ENCODE assay signal across 9 cellular contexts in genomic region chr22:43002198-43002577, GRCh38. TPM values are rescaled to one million over a fixed set of nuclear protein-coding genes. Genes with fewer than 3 reads are reported as not detected.
DNase-seq lines count a peak whose midpoint lies in the region; ATAC-seq, FAIRE-seq and TF ChIP-seq lines count a peak whose summit lies in the region.
"Had no signal": no experiment of that assay in that cellular context is flagged by ENCODE, and none has a peak within 500 bp of the region (broad histone marks: within the 10 kb centered on the region; RNA-seq: fewer than 3 reads in every experiment).

No MANE protein-coding gene starts in this region.

- H3K27me3 ChIP-seq in ascending aorta (no peaks in the 10 kb centered on the region), HepG2 (ENCODE audit: control insufficient read depth in 1 of 2, insufficient read depth in 2 of 2, low read length in 2 of 2) (no peaks in the 10 kb centered on the region)

- CTCF ChIA-PET in HEK293 (lab: Yijun Ruan, JAX): interaction anchor here (0.7 to 3.8 kb wide), 2 partner anchors 12 to 31 kb away, joined by 3 to 13 read pairs; no protein-coding TSS in a partner anchor
- CTCF ChIA-PET in HepG2 (lab: Yijun Ruan, JAX; ENCODE audit: low intra/inter-chr PET ratio, low total read pairs): no interaction called here

- ATAC-seq in HepG2: no peak
- no peak for ATAC-seq in HG03095 (IDR thresholded peaks at IDR 0.05; ENCODE audit: unreplicated experiment)

- TF ChIP-seq CTCF in HEK293 (tag by site-specific recombination; IDR thresholded peaks at IDR 0.05) (no peak), ascending aorta (IDR thresholded peaks at IDR 0.05) (no peak), HepG2 (CRISPR knock-in tag; IDR thresholded peaks at IDR 0.05) (no peak)

- peaks cover 46% of the 10 kb centered on the region for H4K20me1 ChIP-seq in HepG2 (ENCODE audit: insufficient read depth, low read length)

- WGBS in HepG2 (ENCODE audit: low lambda C conversion rate): 59% methylated on average over 5 of the region's 5 CpGs

- peak; percentile 70 for DNase-seq in ACHN
- no peak for DNase-seq in ascending aorta (ENCODE audit: low spot score in 2 of 2)
- no peak for DNase-seq in HepG2 (ENCODE audit: low spot score)
- no peak for DNase-seq in NCI-H187 (lab: John Stamatoyannopoulos, UW)
- no peak for DNase-seq in cortex of kidney (lab: John Stamatoyannopoulos, UW)
- DNase-seq in NK-92 treated with Interleukin-12 subunit alpha and Interleukin-12 subunit beta, amount 100 ng/mL, for 24 hours (lab: John Stamatoyannopoulos, UW): no peak
- DNase-seq: GDM1 had no signal

- in situ Hi-C loops in ACHN (cut with HindIII; ENCODE audit: low pct_ligation_motif_present, low pct_unique_long_range_greater_than_20kb, low sequenced_read_pairs): no loop called here
- in situ Hi-C loops in HepG2 (cut with HindIII; ENCODE audit: extremely low pct_ligation_motif_present, low pct_unique_long_range_greater_than_20kb): no loop called here

- peaks cover 97% of the 10 kb centered on the region for H3K79me2 ChIP-seq in HepG2 (ENCODE audit: insufficient read depth, low read length)

- no TSS peak for BruUV-seq in HepG2 (replicated peaks; lab: Mats Ljungman, UMichigan)

- H3K36me3 ChIP-seq in HEK293 (ENCODE audit: control insufficient read depth in 2 of 2, insufficient read depth in 1 of 2, low read length in 2 of 2) (no peaks in the 10 kb centered on the region), ascending aorta (no peaks in the 10 kb centered on the region), HepG2 (replicated peaks in 1 of 2; ENCODE audit: control insufficient read depth in 1 of 2, insufficient read depth in 2 of 2, low read length in 2 of 2) (no peaks in the 10 kb centered on the region; a peak in 2 of 5 replicates)

- H3K9ac ChIP-seq in HepG2 (ENCODE audit: insufficient read depth, low read depth, low read length): no peak overlapping the region

- no peak overlapping the region for H2AFZ ChIP-seq in HepG2 (ENCODE audit: low read length)

- no peaks in the 10 kb centered on the region for H3K9me3 ChIP-seq in HEK293 (ENCODE audit: control insufficient read depth, insufficient read depth, low read depth, low read length)
- H3K9me3 ChIP-seq in ascending aorta: no peaks in the 10 kb centered on the region
- no peaks in the 10 kb centered on the region for H3K9me3 ChIP-seq in HepG2 (ENCODE audit: low read length)

- peak overlapping the region; percentile 16; the same call in 1 of the 2 replicates for H3K4me2 ChIP-seq in HepG2 (ENCODE audit: low read depth, low read length)

- H3K27ac ChIP-seq in HEK293 (ENCODE audit: extremely low read depth, low read depth, low read length) (no peak overlapping the region), ascending aorta (peak overlapping the region; percentile 93), HepG2 (ENCODE audit: extremely low read length, insufficient read depth, low read length) (peak overlapping the region; percentile 60)

- POLR2A ChIA-PET in HEK293 (lab: Yijun Ruan, JAX) (interaction anchor here (0.5 to 9.9 kb wide), 2 partner anchors 13 to 861 kb away, joined by 3 to 67 read pairs; partner anchors contain the start of gene PACSIN2), HepG2 (lab: Yijun Ruan, JAX) (interaction anchor here (1.3 to 7.3 kb wide), 3 partner anchors 9 to 16 kb away, joined by 3 to 101 read pairs (median 30); partner anchors contain the start of gene PACSIN2)

- TF ChIP-seq EP300 in HepG2 (IDR thresholded peaks at IDR 0.05; ENCODE audit: low read depth in 2 of 2, low read length in 2 of 2): no peak
- TF ChIP-seq EP300 in HepG2 (CRISPR knock-in tag; IDR thresholded peaks at IDR 0.05; ENCODE audit: borderline replicate concordance): no peak

- intact Hi-C loops in ascending aorta (cut with DNase I): no loop called here
- intact Hi-C loops in HepG2 (cut with micrococcal nuclease; ENCODE audit: unreplicated experiment): no loop called here

- H3K4me1 ChIP-seq in HEK293 (ENCODE audit: control insufficient read depth, insufficient read depth, low read length) (peaks cover 29% of the 10 kb centered on the region), ascending aorta (peaks cover 31 to 76% of the 10 kb centered on the region in 2 donors), HepG2 (ENCODE audit: insufficient read depth, low read length) (peaks cover 98% of the 10 kb centered on the region)

- no peak for FAIRE-seq in HepG2 (lab: Jason Lieb, UNC)

- no peak for TF ChIP-seq RAD21 in HepG2 (CRISPR knock-in tag; IDR thresholded peaks at IDR 0.05)

- TF ChIP-seq POLR2A in HepG2 (IDR thresholded peaks at IDR 0.05; ENCODE audit: insufficient read depth in 1 of 2, low read depth in 2 of 2, low read length in 2 of 2): no peak

- H3K4me3 ChIP-seq in HEK293 (ENCODE audit: low read depth, low read length): no peak overlapping the region
- peak overlapping the region in 1 of 2 donors; percentile 39 for H3K4me3 ChIP-seq in ascending aorta
- H3K4me3 ChIP-seq in HepG2 (replicated peaks in 1 of 3; ENCODE audit: insufficient read depth in 1 of 3, low read depth in 2 of 3, low read length in 3 of 3): no peak overlapping the region

TF ChIP-seq in HEK293, 187 proteins besides CTCF, POLR2A, EP300 and RAD21 (continues in another document):
- no peak for TF ChIP-seq ZNF404 (tag by site-specific recombination; IDR thresholded peaks at IDR 0.05)
- TF ChIP-seq ZNF138 (tag by site-specific recombination; IDR thresholded peaks at IDR 0.05; ENCODE audit: borderline replicate concordance): no peak
- TF ChIP-seq HOXD13 (CRISPR knock-in tag; IDR thresholded peaks at IDR 0.05; ENCODE audit: borderline replicate concordance): no peak
- no peak for TF ChIP-seq EGR2 (tag by site-specific recombination; IDR thresholded peaks at IDR 0.05; ENCODE audit: low read depth)
- TF ChIP-seq MEIS1 (CRISPR knock-in tag; IDR thresholded peaks at IDR 0.05; ENCODE audit: borderline replicate concordance): no peak
- peak; percentile 24; the same call in 1 of the 2 replicates for TF ChIP-seq ZNF692 (tag by site-specific recombination; IDR thresholded peaks at IDR 0.05)
- TF ChIP-seq ZNF510 (tag by site-specific recombination; IDR thresholded peaks at IDR 0.05; ENCODE audit: insufficient replicate concordance): no peak

TF ChIP-seq in HepG2, 621 proteins besides CTCF, POLR2A, EP300 and RAD21 (continues in another document):
- TF ChIP-seq ZNF839 (CRISPR knock-in tag; IDR thresholded peaks at IDR 0.05; ENCODE audit: borderline replicate concordance) (no peak), ZNF317 (CRISPR knock-in tag; IDR thresholded peaks at IDR 0.05) (no peak), ZNF550 (CRISPR knock-in tag; IDR thresholded peaks at IDR 0.05; ENCODE audit: borderline replicate concordance) (no peak), IRX3 (CRISPR knock-in tag; IDR thresholded peaks at IDR 0.05; ENCODE audit: borderline replicate concordance, low read depth) (no peak), ESRRA (CRISPR knock-in tag; IDR thresholded peaks at IDR 0.05; ENCODE audit: low read depth) (no peak), HOXA3 (CRISPR knock-in tag; IDR thresholded peaks at IDR 0.05) (no peak), ZFP91 (CRISPR knock-in tag; IDR thresholded peaks at IDR 0.05; ENCODE audit: borderline replicate concordance) (no peak)

RNA-seq across cellular contexts. Expression of gene PACSIN2, which starts 12.8 kb away (rescaled TPM):
- 95.5 TPM for total RNA-seq in ascending aorta
- 54.1 and 65.1 TPM in 2 replicates for total RNA-seq in HepG2 (2016; rRNA removed; fragmentation: Illumina TruSeq; extraction: Trizol)
- total RNA-seq in HepG2 (2016; cell fraction: cytosol; rRNA removed; fragmentation: Illumina TruSeq; extraction: Trizol; ENCODE audit: low read depth): 5.4 and 5.7 TPM in 2 replicates
- 53.7 and 62.1 TPM in 2 replicates for total RNA-seq in HepG2 (2016; cell fraction: insoluble cytoplasmic fraction; rRNA removed; fragmentation: Illumina TruSeq; extraction: Trizol)
- total RNA-seq in HepG2 (2016; cell fraction: membrane; rRNA removed; fragmentation: Illumina TruSeq; extraction: Trizol): 15.4 and 16.7 TPM in 2 replicates
- 35.2 and 37.4 TPM in 2 replicates for total RNA-seq in HepG2 (2016; cell fraction: nucleus; rRNA removed; fragmentation: Illumina TruSeq; extraction: Trizol)
- polyA plus RNA-seq in HepG2 (2011; rRNA removed): 64.1 and 68.8 TPM in 2 replicates
- 70.2 and 76.7 TPM in 2 replicates for polyA plus RNA-seq in HepG2 (2011; cell fraction: cytosol; rRNA removed)
- 42.1 and 45.1 TPM in 2 replicates for polyA plus RNA-seq in HepG2 (2011; cell fraction: nucleus; rRNA removed)
- 42.2 and 49.5 TPM in 2 replicates for polyA plus RNA-seq in HepG2 (2012)
- 3.1 and 3.5 TPM in 2 replicates for polyA plus RNA-seq in HepG2 (2016; cell fraction: cytosol; fragmentation: Illumina TruSeq; extraction: Trizol; ENCODE audit: low read depth)
- polyA plus RNA-seq in HepG2 (2016; cell fraction: insoluble cytoplasmic fraction; fragmentation: Illumina TruSeq; extraction: Trizol; ENCODE audit: low read depth): 60.9 and 68.0 TPM in 2 replicates
- polyA plus RNA-seq in HepG2 (2016; cell fraction: membrane; fragmentation: Illumina TruSeq; extraction: Trizol; ENCODE audit: low read depth): 8.6 and 9.2 TPM in 2 replicates
- 40.7 and 42.6 TPM in 2 replicates for polyA plus RNA-seq in HepG2 (2016; cell fraction: nucleus; fragmentation: Illumina TruSeq; extraction: Trizol; ENCODE audit: insufficient read depth, low read depth)
- polyA minus RNA-seq in HepG2 (2011; rRNA and poly(A)+ RNA removed; ENCODE audit: low replicate concordance): 20.8 and 43.5 TPM in 2 replicates
- polyA minus RNA-seq in HepG2 (2011; cell fraction: cytosol; rRNA and poly(A)+ RNA removed): 26.2 and 26.4 TPM in 2 replicates
- polyA minus RNA-seq in HepG2 (2011; cell fraction: nucleus; rRNA and poly(A)+ RNA removed): 29.3 and 33.6 TPM in 2 replicates
